ENCODE assay signal across 8 cellular contexts in the genomic region with DNA sequence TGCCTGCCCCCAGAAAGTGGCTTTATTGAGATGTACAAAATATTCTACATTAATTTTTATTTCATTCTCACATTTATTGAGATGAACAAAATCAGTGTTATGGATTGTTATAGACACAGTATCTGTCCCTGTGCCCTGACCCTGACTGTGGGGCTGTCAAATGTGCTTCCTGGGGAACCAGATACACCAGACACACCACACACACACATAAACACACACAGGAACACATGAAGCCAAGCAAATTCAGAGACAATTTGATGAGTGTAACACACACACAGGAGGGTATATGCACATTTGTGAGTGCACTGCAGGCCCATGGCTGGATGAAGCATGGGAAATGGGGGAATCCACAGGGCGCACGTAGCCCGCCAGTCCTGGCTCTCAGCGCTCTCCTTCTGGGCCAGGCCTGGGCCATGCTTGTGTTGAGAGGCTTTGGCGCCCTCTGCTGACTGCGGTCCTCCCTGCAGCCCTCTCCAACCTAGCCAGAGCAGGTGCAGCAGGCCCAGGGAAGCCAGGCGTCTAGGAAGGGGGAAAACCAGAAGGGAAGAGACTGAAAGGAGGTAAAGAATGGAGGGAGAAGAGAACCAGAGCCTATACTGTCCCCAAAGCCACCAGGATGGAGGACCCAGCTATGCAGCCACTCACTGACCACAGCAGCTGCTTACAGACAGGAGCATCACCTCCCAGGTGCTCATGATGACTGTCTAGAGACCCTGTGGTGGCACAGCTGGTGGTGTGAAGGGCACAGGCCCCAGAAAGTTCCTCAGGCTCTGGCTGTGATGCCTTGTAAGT. TPM values are rescaled to one million over a fixed set of nuclear protein-coding genes. Genes with fewer than 3 reads are reported as not detected.
DNase-seq lines count a peak whose midpoint lies in the region; ATAC-seq and TF ChIP-seq lines count a peak whose summit lies in the region.

No MANE protein-coding gene starts in this region.

- CTCF ChIA-PET in AG04449 (lab: Yijun Ruan, JAX) = interaction anchor here (0.6 to 27.3 kb wide), 32 partner anchors 9 to 621 kb away, joined by 3 to 533 read pairs (median 4); a partner anchor contains a TSS
- CTCF ChIA-PET in activated naive CD4-positive, alpha-beta T cell treated with anti-CD3 and anti-CD28 coated beads, Interleukin-2, amount 10 ng/mL, durations not matched to agents 7 days and 5 days (lab: Charles Lee) = interaction anchor here (1.0 to 7.7 kb wide), 15 partner anchors 10 to 204 kb away, joined by 3 to 62 read pairs (median 5); a partner anchor contains a TSS

- TF ChIP-seq POLR2A in prostate gland (IDR thresholded peaks at IDR 0.05) (no peak), vagina (IDR thresholded peaks at IDR 0.05) (no peak)

- H3K27me3 Mint-ChIP-seq in activated naive CD4-positive, alpha-beta T cell treated with anti-CD3 and anti-CD28 coated beads, Interleukin-2, amount 10 ng/mL, durations not matched to agents 7 days and 5 days = peaks cover 7% of the 10 kb centered on the region

- no peaks in the 10 kb centered on the region for H3K27me3 ChIP-seq in prostate gland (replicated peaks; ENCODE audit: insufficient read depth)
- no peaks in the 10 kb centered on the region for H3K27me3 ChIP-seq in vagina

- ATAC-seq in GM18511 (IDR thresholded peaks at IDR 0.05; ENCODE audit: unreplicated experiment) (peak; percentile 69), Right ventricle myocardium superior (ENCODE audit: poor library complexity) (peak; percentile 97)

- 7% methylated on average over 7 of the region's 7 CpGs for WGBS in prostate gland

- TF ChIP-seq CTCF in AG04449 (IDR thresholded peaks at IDR 0.05; ENCODE audit: insufficient read depth, low read length, missing control alignments) = peak; percentile 98
- peak; percentile 98 for TF ChIP-seq CTCF in LNCaP clone FGC (IDR thresholded peaks at IDR 0.05; ENCODE audit: control insufficient read depth, extremely low read depth, insufficient read depth)
- peak; percentile 66 to 91 (median 78) for TF ChIP-seq CTCF in prostate gland (IDR thresholded peaks at IDR 0.05)
- peak; percentile 80 to 87 (median 84) for TF ChIP-seq CTCF in vagina (IDR thresholded peaks at IDR 0.05)

- H3K36me3 ChIP-seq in prostate gland (no peaks in the 10 kb centered on the region), vagina (no peaks in the 10 kb centered on the region)

- H3K4me3 Mint-ChIP-seq in activated naive CD4-positive, alpha-beta T cell treated with anti-CD3 and anti-CD28 coated beads, Interleukin-2, amount 10 ng/mL, durations not matched to agents 7 days and 5 days = no peak overlapping the region

- H3K4me1 ChIP-seq in prostate gland (replicated peaks) (no peaks in the 10 kb centered on the region), vagina (no peaks in the 10 kb centered on the region)

- no peak overlapping the region for H3K27ac Mint-ChIP-seq in activated naive CD4-positive, alpha-beta T cell treated with anti-CD3 and anti-CD28 coated beads, Interleukin-2, amount 10 ng/mL, durations not matched to agents 7 days and 5 days

- no peak overlapping the region for H3K27ac ChIP-seq in prostate gland
- no peak overlapping the region for H3K27ac ChIP-seq in vagina

- no peaks in the 10 kb centered on the region for H3K9me3 ChIP-seq in prostate gland
- no peaks in the 10 kb centered on the region for H3K9me3 ChIP-seq in vagina

- DNase-seq in AG04449 (ENCODE audit: low read depth, low spot score) (no peak), LNCaP clone FGC (ENCODE audit: low read depth) (no peak), SKM-1 (lab: John Stamatoyannopoulos, UW; ENCODE audit: unreplicated experiment) (peak; percentile 20), Right ventricle myocardium superior (peak; percentile 93), prostate gland (ENCODE audit: low spot score) (peak; percentile 70), vagina (ENCODE audit: extremely low spot score in 2 of 2) (no peak)
- DNase-seq in activated naive CD4-positive, alpha-beta T cell treated with anti-CD3 and anti-CD28 coated beads, Interleukin-2, amount 10 ng/mL, durations not matched to agents 7 days and 5 days = peak; percentile 86

- no peak overlapping the region for H3K4me3 ChIP-seq in AG04449 (ENCODE audit: low read depth, low read length)
- H3K4me3 ChIP-seq in LNCaP clone FGC (ENCODE audit: low read depth, low read length) = no peak overlapping the region
- no peak overlapping the region for H3K4me3 ChIP-seq in prostate gland
- H3K4me3 ChIP-seq in vagina = no peak overlapping the region

- intact Hi-C loops in Right ventricle myocardium superior (cut with DNase I) (loop anchor here (5.0 kb wide), 1 partner anchor 196 kb away; no protein-coding TSS in a partner anchor), prostate gland (cut with DNase I) (loop anchor here (5.0 kb wide), 2 partner anchors 36 to 201 kb away; a partner anchor contains a TSS), vagina (cut with DNase I) (loop anchor here (10.0 kb wide), 1 partner anchor 57 kb away; no protein-coding TSS in a partner anchor)

- no peaks in the 10 kb centered on the region for H3K9me3 Mint-ChIP-seq in activated naive CD4-positive, alpha-beta T cell treated with anti-CD3 and anti-CD28 coated beads, Interleukin-2, amount 10 ng/mL, durations not matched to agents 7 days and 5 days

- no peaks in the 10 kb centered on the region for H3K36me3 Mint-ChIP-seq in activated naive CD4-positive, alpha-beta T cell treated with anti-CD3 and anti-CD28 coated beads, Interleukin-2, amount 10 ng/mL, durations not matched to agents 7 days and 5 days

- POLR2A ChIA-PET in AG04449 (lab: Yijun Ruan, JAX) = no interaction called here

- peaks cover 14% of the 10 kb centered on the region for H3K4me1 Mint-ChIP-seq in activated naive CD4-positive, alpha-beta T cell treated with anti-CD3 and anti-CD28 coated beads, Interleukin-2, amount 10 ng/mL, durations not matched to agents 7 days and 5 days

RNA-seq across cellular contexts. Expression of a gene that starts 18.0 kb away (rescaled TPM):
- total RNA-seq in Right ventricle myocardium superior (14.6 TPM), prostate gland (10 to 100 TPM; 20.5 to 22.5 TPM), vagina (29.0 TPM)

RNA-seq across cellular contexts. Expression of a gene that starts 34.9 kb away (rescaled TPM):
- total RNA-seq in Right ventricle myocardium superior (not detected), prostate gland (1 to 10 TPM in 1 of 2 donors, not detected in 1; 1.4 TPM), vagina (not detected)

Comparison
In these comparisons a context has a peak if more than half of its experiments do, and no peak if none do; other contexts are left out.
1. DNase-seq: peak in SKM-1 (single experiment), activated naive CD4-positive, alpha-beta T cell treated with anti-CD3 and anti-CD28 coated beads, Interleukin-2, amount 10 ng/mL, durations not matched to agents 7 days and 5 days (single experiment), Right ventricle myocardium superior (single experiment) and prostate gland (single experiment); none in AG04449 (single experiment), LNCaP clone FGC (single experiment) and vagina (0 of 2).
2. Peak in every context shown above with its lines, with median percentiles within 50 percentile points of each other: CTCF ChIP-seq.